30 cellular contexts compared by ENCODE assay signal in the genomic region with DNA sequence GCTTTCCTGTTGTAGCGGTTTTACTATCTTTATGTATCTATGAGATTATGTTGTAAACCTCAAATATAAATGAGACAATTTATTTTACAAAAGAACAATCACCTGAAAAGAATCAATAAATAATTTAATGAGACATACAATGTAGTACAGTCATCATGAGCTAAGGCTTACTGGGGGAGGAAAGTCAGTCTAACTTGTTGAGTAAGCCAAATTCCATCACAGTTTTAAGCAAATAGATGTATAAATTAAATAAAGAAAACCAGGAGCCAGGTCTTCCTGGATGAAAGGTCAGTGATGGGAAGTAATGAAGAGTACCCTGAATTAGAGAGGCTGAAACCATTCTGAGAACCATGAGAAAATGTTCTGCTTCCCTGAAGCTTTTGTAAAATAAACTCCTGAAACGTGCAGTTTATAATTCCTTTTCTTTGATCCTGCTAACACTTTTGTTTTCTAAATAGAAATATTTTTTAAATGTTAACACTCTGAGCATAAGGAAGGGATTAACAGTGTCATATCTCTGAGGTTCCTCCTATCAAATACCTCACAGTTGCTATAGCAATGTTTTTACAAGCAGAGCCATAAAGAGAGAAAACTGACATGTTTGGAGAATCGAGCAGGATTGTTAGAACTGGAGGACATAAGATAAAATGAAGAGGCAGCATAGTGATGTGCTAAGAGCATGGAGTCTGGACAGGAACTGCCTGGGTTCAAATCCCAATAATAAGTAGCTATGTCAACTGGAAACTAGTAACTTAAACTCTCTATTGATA.
DNase-seq lines count a peak whose midpoint lies in the region; ATAC-seq and TF ChIP-seq lines count a peak whose summit lies in the region.
"Had no signal": no experiment of that assay in that cellular context is flagged by ENCODE, and none has a peak within 500 bp of the region (broad histone marks: within the 10 kb centered on the region; RNA-seq: fewer than 3 reads in every experiment).

No MANE protein-coding gene starts in this region.

- no peak for TF ChIP-seq CTCF in astrocyte of the spinal cord (IDR thresholded peaks at IDR 0.05; ENCODE audit: low read depth, low read length)

- no peak for ATAC-seq in HG03457 (IDR thresholded peaks at IDR 0.05; ENCODE audit: unreplicated experiment)
- ATAC-seq: activated T-helper 17 cell treated with anti-CD3 and anti-CD28 coated beads, Interleukin-2, amount 50 U/mL, for 72 hours; HCT116; left lung; stimulated activated naive CD8-positive, alpha-beta T cell treated with anti-CD3 and anti-CD28 coated beads, Interleukin-15, Interleukin-2, amounts not matched to agents 100 U/mL and 50 U/mL, for 24 hours; upper lobe of right lung had no signal

- in situ Hi-C loops in astrocyte of the spinal cord (cut with HindIII; ENCODE audit: low sequenced_read_pairs), result no loop called here

- H3K4me3 ChIP-seq in astrocyte of the spinal cord (ENCODE audit: low read depth, low read length), result no peak overlapping the region
- H3K4me3 ChIP-seq: ascending aorta, esophagus squamous epithelium, left lung, spleen, upper lobe of right lung had no signal

- DNase-seq in Daoy (ENCODE audit: low read depth), result peak; percentile 30
- peak; percentile 38 for DNase-seq in LHCN-M2 (ENCODE audit: low read depth)
- DNase-seq in astrocyte of the spinal cord (ENCODE audit: low read depth, low spot score), result peak; percentile 41
- DNase-seq in iris pigment epithelial cell (ENCODE audit: low read depth), result peak; percentile 73
- DNase-seq in activated naive CD4-positive, alpha-beta T cell treated with anti-CD3 and anti-CD28 coated beads, Interleukin-2, amount 50 U/mL, for 16 hours, result no peak
- no peak for DNase-seq in islet precursor cell
- DNase-seq in NCI-H1694 (lab: John Stamatoyannopoulos, UW), result no peak
- DNase-seq: activated CD4-positive, alpha-beta memory T cell treated with anti-CD3 and anti-CD28 coated beads, Interleukin-2, amount 10 ng/mL, durations not matched to agents 7 days and 5 days; activated CD4-positive, CD25-positive, alpha-beta regulatory T cell treated with anti-CD3 and anti-CD28 coated beads, Interleukin-2, amount 50 U/mL, for 72 hours; activated CD8-positive, alpha-beta memory T cell treated with anti-CD3 and anti-CD28 coated beads, Interleukin-2, amount 50 U/mL, for 48 hours; C1 segment of cervical spinal cord; COR-L47; esophagus squamous epithelium; GDM1; immature natural killer cell; Kasumi-1; left lung; mesendoderm; MV-4-11; NCI-H1436 treated with DMSO at 0.1 percent for 48 hours; NCI-H2107; SK-N-SH; spleen; stimulated activated CD4-positive, alpha-beta T cell treated with anti-CD3 and anti-CD28 coated beads, Interleukin-2, amount 100 ng/mL, for 24 hours; stimulated activated naive CD8-positive, alpha-beta T cell treated with anti-CD3 and anti-CD28 coated beads, Interleukin-15, Interleukin-2, amounts not matched to agents 100 U/mL and 50 U/mL, for 24 hours; upper lobe of right lung had no signal

Comparison
In these comparisons a context has a peak if more than half of its experiments do, and no peak if none do; other contexts are left out.
1. DNase-seq: peak in Daoy (single experiment), LHCN-M2 (single experiment), astrocyte of the spinal cord (single experiment) and iris pigment epithelial cell (single experiment); none in activated naive CD4-positive, alpha-beta T cell treated with anti-CD3 and anti-CD28 coated beads, Interleukin-2, amount 50 U/mL, for 16 hours (single experiment), islet precursor cell (single experiment) and NCI-H1694 (single experiment).